Comparison of ENCODE assay signal across 9 cellular contexts in the genomic region with DNA sequence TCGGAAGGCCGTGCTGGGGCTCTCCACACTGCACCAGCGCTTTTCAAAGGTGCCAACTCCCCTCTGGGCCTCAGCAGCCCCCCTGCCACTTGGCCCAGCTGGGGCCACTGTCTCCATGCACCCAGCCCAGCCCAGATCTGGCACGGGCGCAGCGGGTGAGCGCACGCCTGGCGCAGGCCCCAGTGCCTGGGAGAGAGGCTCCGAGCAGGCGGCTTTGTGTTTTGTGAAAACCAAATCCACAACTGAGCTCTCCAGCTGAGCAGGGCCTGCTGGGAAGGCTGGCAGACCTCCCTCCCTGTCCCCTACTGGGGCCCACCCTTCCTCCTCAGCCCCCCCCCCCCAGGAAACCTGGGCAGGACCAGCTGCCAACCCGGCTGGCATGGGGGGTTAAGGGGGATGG. TPM values are rescaled to one million over a fixed set of nuclear protein-coding genes. Genes with fewer than 3 reads are reported as not detected.
A peak's percentile ranks its signal among the peaks of the same experiment; 100 is the strongest.
DNase-seq lines count a peak whose midpoint lies in the region; ATAC-seq and TF ChIP-seq lines count a peak whose summit lies in the region.
"Had no signal": no experiment of that assay in that cellular context is flagged by ENCODE, and none has a peak within 500 bp of the region (broad histone marks: within the 10 kb centered on the region; RNA-seq: fewer than 3 reads in every experiment).

No MANE protein-coding gene starts in this region.

- H3K36me3 Mint-ChIP-seq in natural killer cell treated with Interleukin-12 subunit alpha and Interleukin-12 subunit beta and Interleukin-15 and Interleukin-18, amount 100 ng/mL, for 72 hours = no peaks in the 10 kb centered on the region
- peaks cover 2% of the 10 kb centered on the region for H3K36me3 Mint-ChIP-seq in activated T-cell treated with anti-CD3 and anti-CD28 coated beads, Interleukin-2, amount 50 U/mL, for 4 hours (ENCODE audit: insufficient read depth)

- ATAC-seq in natural killer cell treated with Interleukin-12 subunit alpha and Interleukin-12 subunit beta and Interleukin-15 and Interleukin-18, amount 100 ng/mL, for 72 hours = no peak
- no peak for ATAC-seq in activated T-cell treated with anti-CD3 and anti-CD28 coated beads, Interleukin-2, amount 50 U/mL, for 4 hours

- no peak for TF ChIP-seq EP300 in sigmoid colon (IDR thresholded peaks at IDR 0.05)

- WGBS in sigmoid colon, 2 donors = 79 to 85% methylated on average over 12 of the region's 12 CpGs

- H3K4me3 ChIP-seq in fibroblast of lung (replicated peaks in 1 of 4; ENCODE audit: control extremely low read depth in 1 of 4, insufficient read depth in 1 of 4, low read depth in 3 of 4, low read length in 4 of 4) = no peak overlapping the region
- no peak overlapping the region for H3K4me3 ChIP-seq in sigmoid colon

- peak overlapping the region; percentile 25 for H3K4me2 ChIP-seq in fibroblast of lung (ENCODE audit: extremely low read depth, insufficient read depth, low read length)

- H3K27ac Mint-ChIP-seq in natural killer cell treated with Interleukin-12 subunit alpha and Interleukin-12 subunit beta and Interleukin-15 and Interleukin-18, amount 100 ng/mL, for 72 hours = no peak overlapping the region
- H3K27ac Mint-ChIP-seq: stimulated activated naive CD8-positive, alpha-beta T cell treated with anti-CD3 and anti-CD28 coated beads, Interleukin-15, Interleukin-2, amounts not matched to agents 100 ng/mL and 50 ng/mL, for 24 hours had no signal

- H3K36me3 ChIP-seq in fibroblast of lung (ENCODE audit: control insufficient read depth, insufficient read depth, low read length) = no peaks in the 10 kb centered on the region
- no peaks in the 10 kb centered on the region for H3K36me3 ChIP-seq in sigmoid colon

- H3K27me3 ChIP-seq in fibroblast of lung (ENCODE audit: control insufficient read depth, insufficient read depth, low read length) (no peaks in the 10 kb centered on the region), sigmoid colon (no peaks in the 10 kb centered on the region)

- no peak overlapping the region for H2AFZ ChIP-seq in fibroblast of lung (ENCODE audit: low read length)

- no peak overlapping the region for H3K9ac ChIP-seq in fibroblast of lung (ENCODE audit: insufficient read depth, low read length)

- intact Hi-C loops in sigmoid colon (cut with DNase I) = no loop called here

- no peaks in the 10 kb centered on the region for H3K4me1 ChIP-seq in fibroblast of lung (ENCODE audit: control insufficient read depth, extremely low read depth, insufficient read depth, low read length)
- H3K4me1 ChIP-seq in sigmoid colon = peaks cover 0 to 13% (median 9%) of the 10 kb centered on the region in 4 donors

- no peak overlapping the region for H3K27ac ChIP-seq in fibroblast of lung (ENCODE audit: insufficient read depth, low read length)
- H3K27ac ChIP-seq in sigmoid colon = peak overlapping the region in 3 of 4 donors; percentile 22 to 62 (median 59)

- peaks cover 0 to 5% of the 10 kb centered on the region in 2 donors for H3K27me3 Mint-ChIP-seq in natural killer cell treated with Interleukin-12 subunit alpha and Interleukin-12 subunit beta and Interleukin-15 and Interleukin-18, amount 100 ng/mL, for 72 hours
- no peaks in the 10 kb centered on the region for H3K27me3 Mint-ChIP-seq in activated T-cell treated with anti-CD3 and anti-CD28 coated beads, Interleukin-2, amount 50 U/mL, for 4 hours (ENCODE audit: low read depth)
- H3K27me3 Mint-ChIP-seq: stimulated activated naive CD8-positive, alpha-beta T cell treated with anti-CD3 and anti-CD28 coated beads, Interleukin-15, Interleukin-2, amounts not matched to agents 100 ng/mL and 50 ng/mL, for 24 hours had no signal

- no peak for TF ChIP-seq POLR2A in sigmoid colon (IDR thresholded peaks at IDR 0.05)

- peaks cover 0 to 7% of the 10 kb centered on the region in 2 donors for H3K4me1 Mint-ChIP-seq in natural killer cell treated with Interleukin-12 subunit alpha and Interleukin-12 subunit beta and Interleukin-15 and Interleukin-18, amount 100 ng/mL, for 72 hours (ENCODE audit: low read depth in 2 of 2)
- H3K4me1 Mint-ChIP-seq in activated T-cell treated with anti-CD3 and anti-CD28 coated beads, Interleukin-2, amount 50 U/mL, for 4 hours (ENCODE audit: low read depth) = no peaks in the 10 kb centered on the region

- H3K4me3 Mint-ChIP-seq in natural killer cell treated with Interleukin-12 subunit alpha and Interleukin-12 subunit beta and Interleukin-15 and Interleukin-18, amount 100 ng/mL, for 72 hours = no peak overlapping the region
- no peak overlapping the region for H3K4me3 Mint-ChIP-seq in activated T-cell treated with anti-CD3 and anti-CD28 coated beads, Interleukin-2, amount 50 U/mL, for 4 hours
- H3K4me3 Mint-ChIP-seq: stimulated activated naive CD8-positive, alpha-beta T cell treated with anti-CD3 and anti-CD28 coated beads, Interleukin-15, Interleukin-2, amounts not matched to agents 100 ng/mL and 50 ng/mL, for 24 hours had no signal

- peak; percentile 37 for DNase-seq in DMS 273 treated with DMSO at 0.1 percent for 48 hours (lab: John Stamatoyannopoulos, UW)
- peak; percentile 91 for DNase-seq in NCI-H345 (lab: John Stamatoyannopoulos, UW)
- DNase-seq in fibroblast of lung (ENCODE audit: low read depth in 2 of 2) = no peak
- DNase-seq in sigmoid colon = no peak
- DNase-seq in natural killer cell treated with Interleukin-12 subunit alpha and Interleukin-12 subunit beta and Interleukin-15 and Interleukin-18, amount 100 ng/mL, for 72 hours (ENCODE audit: low spot score) = no peak
- DNase-seq in NK-92 (lab: John Stamatoyannopoulos, UW; ENCODE audit: unreplicated experiment) = no peak
- no peak for DNase-seq in H4 (ENCODE audit: low spot score)
- no peak for DNase-seq in activated T-cell treated with anti-CD3 and anti-CD28 coated beads, Interleukin-2, amount 50 U/mL, for 4 hours

- H3K9me3 Mint-ChIP-seq in natural killer cell treated with Interleukin-12 subunit alpha and Interleukin-12 subunit beta and Interleukin-15 and Interleukin-18, amount 100 ng/mL, for 72 hours = no peaks in the 10 kb centered on the region
- H3K9me3 Mint-ChIP-seq in activated T-cell treated with anti-CD3 and anti-CD28 coated beads, Interleukin-2, amount 50 U/mL, for 4 hours = no peaks in the 10 kb centered on the region
- H3K9me3 Mint-ChIP-seq: stimulated activated naive CD8-positive, alpha-beta T cell treated with anti-CD3 and anti-CD28 coated beads, Interleukin-15, Interleukin-2, amounts not matched to agents 100 ng/mL and 50 ng/mL, for 24 hours had no signal

- H3K79me2 ChIP-seq in fibroblast of lung (ENCODE audit: control insufficient read depth, insufficient read depth, low read length) = no peaks in the 10 kb centered on the region

- TF ChIP-seq CTCF in fibroblast of lung (conservative IDR thresholded peaks at IDR 0.05 in 1 of 2, IDR thresholded peaks at IDR 0.05 in 1 of 2; ENCODE audit: low read depth in 1 of 2, low read length in 2 of 2) = no peak
- TF ChIP-seq CTCF in sigmoid colon (IDR thresholded peaks at IDR 0.05) = no peak

- no peaks in the 10 kb centered on the region for H3K9me3 ChIP-seq in fibroblast of lung (ENCODE audit: control insufficient read depth, insufficient read depth, low read depth, low read length)
- no peaks in the 10 kb centered on the region for H3K9me3 ChIP-seq in sigmoid colon

- H4K20me1 ChIP-seq in fibroblast of lung (ENCODE audit: control insufficient read depth, extremely low read depth, insufficient read depth, low read length) = no peaks in the 10 kb centered on the region

RNA-seq across cellular contexts. Expression of gene MDGA1, which starts 17.0 kb away (rescaled TPM):
- 3.1 and 9.1 TPM in 2 replicates for total RNA-seq in fibroblast of lung
- 7.0 and 8.5 TPM in 2 replicates for polyA plus RNA-seq in fibroblast of lung
- 11.4 and 14.6 TPM in 2 replicates for polyA plus RNA-seq in fibroblast of lung (2012)
- 21.4 and 43.4 TPM in 2 replicates for polyA minus RNA-seq in fibroblast of lung (ENCODE audit: low replicate concordance)
- total RNA-seq in sigmoid colon = 10 to 100 TPM in 1 of 4 donors, 1 to 10 TPM in 3; 1.1 to 11.1 (median 4.3) TPM
- polyA plus RNA-seq in sigmoid colon = 1 to 10 TPM in 1 of 3 donors, under 1 TPM in 2; under 0.01 to 2.7 (median 0.92) TPM
- 1 to 10 TPM in 1 of 2 donors, under 1 TPM in 1; 0.56 to 5.2 TPM for total RNA-seq in natural killer cell treated with Interleukin-12 subunit alpha and Interleukin-12 subunit beta and Interleukin-15 and Interleukin-18, amount 100 ng/mL, for 72 hours
- 2.2 and 2.3 TPM in 2 replicates for total RNA-seq in H4 (2014; rRNA removed; shearing (Covaris generic))
- total RNA-seq in activated T-cell treated with anti-CD3 and anti-CD28 coated beads, Interleukin-2, amount 50 U/mL, for 4 hours = 1 to 10 TPM; 1.2 to 5.3 (median 2.3) TPM

Comparison
In these comparisons a context has a peak if more than half of its experiments do, and no peak if none do; other contexts are left out.
1. DNase-seq: peak in DMS 273 treated with DMSO at 0.1 percent for 48 hours (single experiment) and NCI-H345 (single experiment); none in fibroblast of lung (0 of 2), sigmoid colon (single experiment), natural killer cell treated with Interleukin-12 subunit alpha and Interleukin-12 subunit beta and Interleukin-15 and Interleukin-18, amount 100 ng/mL, for 72 hours (single experiment), NK-92 (single experiment), H4 (single experiment) and activated T-cell treated with anti-CD3 and anti-CD28 coated beads, Interleukin-2, amount 50 U/mL, for 4 hours (single experiment).